ENCODE assay signal across 8 cellular contexts in the genomic region with DNA sequence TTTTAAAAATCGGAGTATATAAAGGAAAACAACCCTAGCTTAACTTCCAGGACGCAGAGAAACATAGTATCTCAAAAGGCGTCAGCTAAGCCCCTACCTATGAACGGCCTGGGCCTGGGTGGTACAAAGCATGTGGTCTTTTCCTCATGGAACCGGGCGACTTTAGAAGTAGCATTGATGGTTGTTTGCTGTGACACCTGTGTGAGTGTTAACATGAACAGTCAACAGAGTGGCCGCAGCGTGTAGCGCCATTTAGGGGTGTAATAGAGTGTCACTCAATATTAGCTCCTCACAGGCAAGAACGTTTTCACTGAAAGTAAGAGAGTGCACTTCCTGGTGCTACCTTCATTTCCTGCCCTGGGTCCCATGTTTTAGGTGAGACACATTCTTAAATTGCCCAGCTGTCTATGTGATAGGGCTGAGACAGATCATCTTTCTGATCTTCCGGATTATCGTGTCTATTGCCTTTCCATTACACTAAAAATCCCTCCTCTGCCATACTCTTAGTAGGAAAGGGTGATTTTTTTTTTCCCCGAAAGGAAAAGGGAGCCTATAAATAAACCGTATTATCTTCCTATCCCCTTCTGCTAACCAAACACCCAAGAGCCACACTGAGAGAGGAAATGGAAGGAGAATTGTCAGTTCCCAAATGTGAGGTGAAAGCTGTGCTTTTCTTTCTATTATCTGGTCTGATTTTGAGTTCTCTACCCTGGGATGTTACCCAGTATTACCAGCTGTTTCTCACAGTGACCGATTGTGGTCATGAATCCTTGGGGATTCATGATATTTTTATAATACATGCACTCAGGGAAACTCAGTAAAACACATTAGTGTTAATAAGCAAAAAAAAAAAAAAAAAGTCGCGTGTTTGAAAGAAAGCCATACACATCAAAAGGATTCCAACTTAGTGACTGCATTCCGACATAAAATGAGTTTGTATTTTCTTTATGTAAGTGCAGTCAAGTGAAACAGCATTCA. TPM values are rescaled to one million over a fixed set of nuclear protein-coding genes. Genes with fewer than 3 reads are reported as not detected.
A peak's percentile ranks its signal among the peaks of the same experiment; 100 is the strongest.
DNase-seq lines count a peak whose midpoint lies in the region; ATAC-seq and TF ChIP-seq lines count a peak whose summit lies in the region.

No MANE protein-coding gene starts in this region.

- in situ Hi-C loops in IMR-90 (cut with MboI; ENCODE audit: low sequenced_read_pairs): loop anchor here (25.0 kb wide), 1 partner anchor 1118 kb away; a partner anchor contains a TSS
- in situ Hi-C loops in SK-MEL-5 (cut with HindIII; ENCODE audit: low pct_unique_long_range_greater_than_20kb, low sequenced_read_pairs): loop anchor here (10.0 kb wide), 1 partner anchor 494 kb away; no protein-coding TSS in a partner anchor

- H3K4me3 Mint-ChIP-seq in CD4-positive, CD25-positive, alpha-beta regulatory T cell: peak overlapping the region; percentile 95 to 97 (median 96)
- peak overlapping the region; percentile 99 for H3K4me3 Mint-ChIP-seq in activated naive CD8-positive, alpha-beta T cell

- peaks cover 59% of the 10 kb centered on the region for H4K20me1 ChIP-seq in IMR-90 (ENCODE audit: insufficient read depth, low read length)

- TF ChIP-seq RAD21 in IMR-90 (IDR thresholded peaks at IDR 0.05; ENCODE audit: low read length): no peak

- H3K9me3 ChIP-seq in CD4-positive, CD25-positive, alpha-beta regulatory T cell (ENCODE audit: control insufficient read depth in 2 of 2, low read length in 2 of 2): no peaks in the 10 kb centered on the region
- no peaks in the 10 kb centered on the region for H3K9me3 ChIP-seq in IMR-90 (ENCODE audit: control insufficient read depth, insufficient read depth, low read length)

- peaks cover 7% of the 10 kb centered on the region for H3K9me1 ChIP-seq in IMR-90 (ENCODE audit: insufficient read depth, low read length)

- H3K23ac ChIP-seq in IMR-90 (ENCODE audit: low read depth, low read length): peak overlapping the region; percentile 98

- peak; percentile 47 to 89 (median 77) for DNase-seq in CD4-positive, CD25-positive, alpha-beta regulatory T cell
- DNase-seq in GM19240 (ENCODE audit: insufficient read length, low spot score) (peak; percentile 61), IMR-90 (peak; percentile 17), SK-MEL-5 (ENCODE audit: low read depth, low spot score) (peak; percentile 46)
- peak; percentile 25 for DNase-seq in stimulated activated CD4-positive, alpha-beta T cell treated with anti-CD3 and anti-CD28 coated beads, Interleukin-12 subunit alpha, Interleukin-12 subunit beta, amount 100 ng/mL, for 4 hours

- peak overlapping the region; percentile 98 for H3K4me3 ChIP-seq in CD4-positive, CD25-positive, alpha-beta regulatory T cell (ENCODE audit: low read depth, low read length)
- peak overlapping the region; percentile 96 for H3K4me3 ChIP-seq in IMR-90 (ENCODE audit: insufficient read depth, low read depth, low read length)
- H3K4me3 ChIP-seq in iPS-11a (ENCODE audit: low read depth, low read length): peak overlapping the region; percentile 77

- H3K4me2 ChIP-seq in IMR-90 (ENCODE audit: low read depth, low read length): peak overlapping the region; percentile 94

- peaks cover 28 to 65% (median 45%) of the 10 kb centered on the region in 4 donors for H3K4me1 Mint-ChIP-seq in CD4-positive, CD25-positive, alpha-beta regulatory T cell
- H3K4me1 Mint-ChIP-seq in activated naive CD8-positive, alpha-beta T cell (ENCODE audit: low read depth): peaks cover 54% of the 10 kb centered on the region

- no peaks in the 10 kb centered on the region for H3K36me3 ChIP-seq in CD4-positive, CD25-positive, alpha-beta regulatory T cell (ENCODE audit: control insufficient read depth, insufficient read depth, low read length)
- H3K36me3 ChIP-seq in IMR-90 (ENCODE audit: control insufficient read depth, insufficient read depth, low read length): peaks cover 6% of the 10 kb centered on the region; the same call in 1 of the 2 replicates

- peak overlapping the region; percentile 94 for H3K9ac ChIP-seq in IMR-90 (ENCODE audit: low read depth, low read length)

- H2BK20ac ChIP-seq in IMR-90 (ENCODE audit: low read depth, low read length): no peak overlapping the region

- peak overlapping the region; percentile 47; the same call in 1 of the 2 replicates for H2AK5ac ChIP-seq in IMR-90 (ENCODE audit: low read depth, low read length)

- no peak overlapping the region for H2BK5ac ChIP-seq in IMR-90 (ENCODE audit: low read depth, low read length, poor library complexity, severe bottlenecking)

- H2BK15ac ChIP-seq in IMR-90 (ENCODE audit: low read depth, low read length): no peak overlapping the region

- peak overlapping the region; percentile 70 for H3K4ac ChIP-seq in IMR-90 (ENCODE audit: low read depth, low read length)

- H3K27me3 ChIP-seq in CD4-positive, CD25-positive, alpha-beta regulatory T cell (ENCODE audit: control insufficient read depth, insufficient read depth, low read length): no peaks in the 10 kb centered on the region
- no peaks in the 10 kb centered on the region for H3K27me3 ChIP-seq in IMR-90 (ENCODE audit: control insufficient read depth, insufficient read depth, low read length)

- dilution Hi-C loops in IMR-90 (cut with HindIII; ENCODE audit: low sequenced_read_pairs, unreplicated experiment): no loop called here

- intact Hi-C loops in IMR-90 (cut with micrococcal nuclease): no loop called here

- no peak overlapping the region for H2BK120ac ChIP-seq in IMR-90 (ENCODE audit: low read depth, low read length)

- POLR2A ChIA-PET in IMR-90 (lab: Charles Lee; ENCODE audit: unreplicated experiment): interaction anchor here (0.6 kb wide), 1 partner anchor 753 kb away, joined by 4 read pairs; no protein-coding TSS in a partner anchor

- H3K27ac ChIP-seq in CD4-positive, CD25-positive, alpha-beta regulatory T cell (ENCODE audit: insufficient read depth, low read length, poor library complexity, severe bottlenecking): peak overlapping the region; percentile 88
- peak overlapping the region; percentile 51 for H3K27ac ChIP-seq in IMR-90 (ENCODE audit: insufficient read depth, low read length)

- TF ChIP-seq CTCF in IMR-90 (conservative IDR thresholded peaks at IDR 0.05; ENCODE audit: low read depth, low read length): no peak

- H4K5ac ChIP-seq in IMR-90 (ENCODE audit: low read depth, low read length): no peak overlapping the region

- H2AK9ac ChIP-seq in IMR-90 (replicated peaks; ENCODE audit: low read depth, low read length, poor library complexity): no peak overlapping the region

- H3K27me3 Mint-ChIP-seq in CD4-positive, CD25-positive, alpha-beta regulatory T cell: no peaks in the 10 kb centered on the region
- H3K27me3 Mint-ChIP-seq in activated naive CD8-positive, alpha-beta T cell: no peaks in the 10 kb centered on the region

- peak overlapping the region; percentile 95 to 99 (median 98) for H3K27ac Mint-ChIP-seq in CD4-positive, CD25-positive, alpha-beta regulatory T cell
- peak overlapping the region; percentile 99 for H3K27ac Mint-ChIP-seq in activated naive CD8-positive, alpha-beta T cell

- no peak overlapping the region for H4K91ac ChIP-seq in IMR-90 (ENCODE audit: insufficient read depth, low read depth, low read length)

- H3K56ac ChIP-seq in IMR-90 (ENCODE audit: extremely low read depth, insufficient read depth, low read length): peak overlapping the region; percentile 71

- peaks cover 0 to 3% (median 0%) of the 10 kb centered on the region in 7 donors for H3K9me3 Mint-ChIP-seq in CD4-positive, CD25-positive, alpha-beta regulatory T cell
- H3K9me3 Mint-ChIP-seq in activated naive CD8-positive, alpha-beta T cell (ENCODE audit: low read depth): no peaks in the 10 kb centered on the region

- CTCF ChIA-PET in IMR-90 (lab: Yijun Ruan, JAX): interaction anchor here (0.7 kb wide), 1 partner anchor 1531 kb away, joined by 3 read pairs; no protein-coding TSS in a partner anchor

- TF ChIP-seq POLR2A in IMR-90 (IDR thresholded peaks at IDR 0.05; ENCODE audit: low read depth, low read length): no peak

- no CpG with 5 or more reads among the region's 18 CpGs for WGBS in IMR-90 (ENCODE audit: extremely low coverage in 2 of 2, insufficient read length in 1 of 2), 2 experiments

- H3K14ac ChIP-seq in IMR-90 (replicated peaks; ENCODE audit: low read depth, low read length): peak overlapping the region; percentile 93

- peak; percentile 33 to 45 for ATAC-seq in CD4-positive, CD25-positive, alpha-beta regulatory T cell (ENCODE audit: low read depth in 2 of 2)
- ATAC-seq in IMR-90 (ENCODE audit: low read depth) (no peak), GM19328 (IDR thresholded peaks at IDR 0.05; ENCODE audit: unreplicated experiment) (no peak)

- no peak overlapping the region for H2AFZ ChIP-seq in IMR-90 (replicated peaks; ENCODE audit: low read length, poor library complexity)

- H4K8ac ChIP-seq in IMR-90 (ENCODE audit: low read depth in 2 of 2, low read length in 2 of 2): peak overlapping the region in 1 of 2 experiments; percentile 86; a peak in 1 of 4 replicates

- H3K79me1 ChIP-seq in IMR-90 (ENCODE audit: low read depth in 1 of 2, low read length in 2 of 2): peaks cover 0 to 20% of the 10 kb centered on the region in 2 experiments; a peak in 2 of 4 replicates

- H3K4me1 ChIP-seq in CD4-positive, CD25-positive, alpha-beta regulatory T cell (ENCODE audit: control insufficient read depth, insufficient read depth, low read length, poor library complexity, severe bottlenecking): peaks cover 33% of the 10 kb centered on the region
- H3K4me1 ChIP-seq in IMR-90 (ENCODE audit: control insufficient read depth, insufficient read depth, low read length): peaks cover 2% of the 10 kb centered on the region; the same call in 1 of the 2 replicates

- peaks cover 5% of the 10 kb centered on the region for H3K36me3 Mint-ChIP-seq in CD4-positive, CD25-positive, alpha-beta regulatory T cell
- peaks cover 4% of the 10 kb centered on the region for H3K36me3 Mint-ChIP-seq in activated naive CD8-positive, alpha-beta T cell

- TSS peak; percentile 23 for BruUV-seq in IMR-90 (replicated peaks; lab: Mats Ljungman, UMichigan)

- no peak overlapping the region for H3K18ac ChIP-seq in IMR-90 (ENCODE audit: low read depth, low read length)

TF ChIP-seq in IMR-90, 13 proteins besides CTCF, POLR2A, EP300 and RAD21:
- TF ChIP-seq BHLHE40 (IDR thresholded peaks at IDR 0.05; ENCODE audit: low read depth, low read length): peak; percentile 15; the same call in 1 of the 2 replicates
- TF ChIP-seq CHD1 (IDR thresholded peaks at IDR 0.05; ENCODE audit: low read depth, low read length): no peak

RNA-seq across cellular contexts. Expression of a gene that starts 1.4 kb away (rescaled TPM):
- 77.5 TPM for total RNA-seq in CD4-positive, CD25-positive, alpha-beta regulatory T cell
- 10 to 100 TPM; 86.0 to 98.9 (median 93.5) TPM for polyA plus RNA-seq in CD4-positive, CD25-positive, alpha-beta regulatory T cell
- 53.1 and 60.5 TPM in 2 replicates for total RNA-seq in IMR-90 (2012; rRNA removed)
- polyA plus RNA-seq in IMR-90 (2012; rRNA removed): 156 and 167 TPM in 2 replicates
- polyA plus RNA-seq in IMR-90 (2012; cell fraction: cytosol; rRNA removed): 77.9 and 161 TPM in 2 replicates
- 103 and 153 TPM in 2 replicates for polyA plus RNA-seq in IMR-90 (2012; cell fraction: nucleus; rRNA removed; ENCODE audit: low replicate concordance)
- total RNA-seq in SK-MEL-5 (2014; rRNA removed; shearing (Covaris generic)): 27.0 and 36.6 TPM in 2 replicates
- polyA plus RNA-seq in SK-MEL-5 (2015; cell fraction: cytosol; rRNA removed): 71.2 and 85.3 TPM in 2 replicates
- 34.9 and 45.0 TPM in 2 replicates for polyA plus RNA-seq in SK-MEL-5 (2015; cell fraction: nucleus; rRNA removed)

Comparison
In these comparisons a context has a peak if more than half of its experiments do, and no peak if none do; other contexts are left out.
1. ATAC-seq: peak in CD4-positive, CD25-positive, alpha-beta regulatory T cell (2 of 2); none in IMR-90 (single experiment) and GM19328 (single experiment).
2. DNase-seq: peak in every context shown above with its lines; median percentile 77 in CD4-positive, CD25-positive, alpha-beta regulatory T cell; 61 in GM19240; 46 in SK-MEL-5; 25 in stimulated activated CD4-positive, alpha-beta T cell treated with anti-CD3 and anti-CD28 coated beads, Interleukin-12 subunit alpha, Interleukin-12 subunit beta, amount 100 ng/mL, for 4 hours; 17 in IMR-90.
3. Peak in every context shown above with its lines, with median percentiles within 50 percentile points of each other: H3K4me3 ChIP-seq.